Comparison of ENCODE assay signal across 1 cellular context in genomic region chr2:130976591-130977237, GRCh38.
TF ChIP-seq lines count a peak whose summit lies in the region.

No MANE protein-coding gene starts in this region.

TF ChIP-seq in K562, 482 proteins besides CTCF, POLR2A, EP300 and RAD21 (continued from another document):
- TF ChIP-seq RNF219 (CRISPR knock-in tag; IDR thresholded peaks at IDR 0.05) = no peak
